ENCODE assay signal across 11 cellular contexts in the genomic region with DNA sequence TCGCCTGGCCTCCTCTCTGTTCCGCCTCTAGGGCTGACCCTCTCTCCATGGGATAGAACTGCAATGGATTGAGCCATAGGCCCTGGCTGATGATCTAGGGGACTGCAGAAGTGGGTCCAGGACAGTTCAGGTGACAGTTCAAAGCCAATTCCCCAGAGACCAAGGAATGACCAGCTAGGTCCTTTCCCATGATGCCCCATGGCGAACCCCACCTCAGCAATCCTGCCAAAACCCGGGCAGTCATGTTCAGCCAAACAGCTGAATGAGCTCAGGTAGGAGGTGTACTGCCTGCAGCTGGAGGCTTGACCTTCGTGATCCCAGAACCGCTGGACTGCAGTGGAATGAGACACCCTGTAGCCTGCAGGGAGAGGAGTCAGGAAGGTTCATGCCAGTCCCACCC. TPM values are rescaled to one million over a fixed set of nuclear protein-coding genes. Genes with fewer than 3 reads are reported as not detected.
DNase-seq lines count a peak whose midpoint lies in the region; ATAC-seq and TF ChIP-seq lines count a peak whose summit lies in the region.
"Not testable (repeated sequence)": the region's sequence is repeated elsewhere in the genome, so short reads cannot be mapped to it uniquely, and the experiment has no call there.
"Had no signal": no experiment of that assay in that cellular context is flagged by ENCODE, and none has a peak within 500 bp of the region (broad histone marks: within the 10 kb centered on the region; RNA-seq: fewer than 3 reads in every experiment).

No MANE protein-coding gene starts in this region.

- H3K4me1 ChIP-seq in RWPE2 (ENCODE audit: insufficient read depth, poor library complexity, severe bottlenecking); lower lobe of right lung; upper lobe of right lung: not testable (repeated sequence)

- not testable (repeated sequence) for H3K4me3 Mint-ChIP-seq in activated CD4-positive, alpha-beta memory T cell treated with anti-CD3 and anti-CD28 coated beads, Interleukin-2, amount 10 ng/mL, durations not matched to agents 7 days and 5 days

- not testable (repeated sequence) for TF ChIP-seq CTCF in RWPE2 (IDR thresholded peaks at IDR 0.05; ENCODE audit: poor library complexity, severe bottlenecking); lower lobe of right lung (IDR thresholded peaks at IDR 0.05); upper lobe of right lung (IDR thresholded peaks at IDR 0.05)

- intact Hi-C loops in Right ventricle myocardium inferior (cut with DNase I); lower lobe of right lung (cut with DNase I); upper lobe of right lung (cut with DNase I): not testable (repeated sequence)

- not testable (repeated sequence) for H3K27ac Mint-ChIP-seq in activated CD4-positive, alpha-beta memory T cell treated with anti-CD3 and anti-CD28 coated beads, Interleukin-2, amount 10 ng/mL, durations not matched to agents 7 days and 5 days

- not testable (repeated sequence) for H3K36me3 Mint-ChIP-seq in activated CD4-positive, alpha-beta memory T cell treated with anti-CD3 and anti-CD28 coated beads, Interleukin-2, amount 10 ng/mL, durations not matched to agents 7 days and 5 days (ENCODE audit: low read depth)

- DNase-seq in RWPE2 (ENCODE audit: low spot score): peak; percentile 38
- DNase-seq in activated CD4-positive, alpha-beta memory T cell treated with anti-CD3 and anti-CD28 coated beads, Interleukin-2, amount 10 ng/mL, durations not matched to agents 7 days and 5 days: peak; percentile 12
- peak; percentile 63 for DNase-seq in activated effector memory CD4-positive, alpha-beta T cell treated with anti-CD3 and anti-CD28 coated beads, Interleukin-2, amount 50 U/mL, for 16 hours
- DNase-seq in Right ventricle myocardium inferior (ENCODE audit: missing footprints): peak; percentile 45
- peak; percentile 25 for DNase-seq in lower lobe of right lung
- DNase-seq in upper lobe of right lung: peak; percentile 20

- CTCF ChIA-PET in activated CD4-positive, alpha-beta memory T cell treated with anti-CD3 and anti-CD28 coated beads, Interleukin-2, amount 10 ng/mL, durations not matched to agents 7 days and 5 days (lab: Charles Lee): not testable (repeated sequence)

- H3K27me3 ChIP-seq in RWPE2 (ENCODE audit: insufficient read depth, poor library complexity, severe bottlenecking); lower lobe of right lung (ENCODE audit: low read depth); upper lobe of right lung: not testable (repeated sequence)

- not testable (repeated sequence) for H3K27me3 Mint-ChIP-seq in activated CD4-positive, alpha-beta memory T cell treated with anti-CD3 and anti-CD28 coated beads, Interleukin-2, amount 10 ng/mL, durations not matched to agents 7 days and 5 days

- POLR2A ChIA-PET in activated CD4-positive, alpha-beta memory T cell treated with anti-CD3 and anti-CD28 coated beads, Interleukin-2, amount 10 ng/mL, durations not matched to agents 7 days and 5 days (lab: Charles Lee): not testable (repeated sequence)

- H3K36me3 ChIP-seq in RWPE2 (ENCODE audit: low read depth); lower lobe of right lung; upper lobe of right lung: not testable (repeated sequence)

- H3K27ac ChIP-seq in RWPE2 (ENCODE audit: poor library complexity, severe bottlenecking); lower lobe of right lung; upper lobe of right lung: not testable (repeated sequence)

- not testable (repeated sequence) for ATAC-seq in RWPE2 (ENCODE audit: low read depth); Right ventricle myocardium inferior; lower lobe of right lung; upper lobe of right lung

- not testable (repeated sequence) for H3K9me3 Mint-ChIP-seq in activated CD4-positive, alpha-beta memory T cell treated with anti-CD3 and anti-CD28 coated beads, Interleukin-2, amount 10 ng/mL, durations not matched to agents 7 days and 5 days

- not testable (repeated sequence) for H3K9me3 ChIP-seq in RWPE2 (ENCODE audit: severe bottlenecking); lower lobe of right lung; upper lobe of right lung

- not testable (repeated sequence) for H3K4me1 Mint-ChIP-seq in activated CD4-positive, alpha-beta memory T cell treated with anti-CD3 and anti-CD28 coated beads, Interleukin-2, amount 10 ng/mL, durations not matched to agents 7 days and 5 days

- not testable (repeated sequence) for H3K4me3 ChIP-seq in RWPE2 (ENCODE audit: severe bottlenecking); lower lobe of right lung; upper lobe of right lung

RNA-seq across cellular contexts. Expression of a gene that starts 17.3 kb away (rescaled TPM):
- not detected for total RNA-seq in activated CD4-positive, alpha-beta memory T cell treated with anti-CD3 and anti-CD28 coated beads, Interleukin-2, amount 10 ng/mL, durations not matched to agents 7 days and 5 days
- total RNA-seq in Right ventricle myocardium inferior (not detected), lower lobe of right lung (not detected), upper lobe of right lung (not detected)
- total RNA-seq: A673; Caco-2; Calu3; CD4-positive, alpha-beta T cell; CD8-positive, alpha-beta T cell had no signal

RNA-seq across cellular contexts. Expression of a gene that starts 23.3 kb away (rescaled TPM):
- total RNA-seq in activated CD4-positive, alpha-beta memory T cell treated with anti-CD3 and anti-CD28 coated beads, Interleukin-2, amount 10 ng/mL, durations not matched to agents 7 days and 5 days: not detected
- total RNA-seq in Right ventricle myocardium inferior (not detected), lower lobe of right lung (not detected), upper lobe of right lung (not detected)
- total RNA-seq: A673; Caco-2; Calu3; CD4-positive, alpha-beta T cell; CD8-positive, alpha-beta T cell had no signal

RNA-seq across cellular contexts. Expression of a gene that starts 37.6 kb away (rescaled TPM):
- not detected for total RNA-seq in activated CD4-positive, alpha-beta memory T cell treated with anti-CD3 and anti-CD28 coated beads, Interleukin-2, amount 10 ng/mL, durations not matched to agents 7 days and 5 days
- not detected for total RNA-seq in Right ventricle myocardium inferior
- not detected for total RNA-seq in lower lobe of right lung
- not detected for total RNA-seq in upper lobe of right lung
- total RNA-seq: A673; Caco-2; Calu3; CD4-positive, alpha-beta T cell; CD8-positive, alpha-beta T cell had no signal

Comparison
In these comparisons a context has a peak if more than half of its experiments do, and no peak if none do; other contexts are left out.
1. DNase-seq: peak in every context shown above with its lines; median percentile 63 in activated effector memory CD4-positive, alpha-beta T cell treated with anti-CD3 and anti-CD28 coated beads, Interleukin-2, amount 50 U/mL, for 16 hours; 45 in Right ventricle myocardium inferior; 38 in RWPE2; 25 in lower lobe of right lung; 20 in upper lobe of right lung; 12 in activated CD4-positive, alpha-beta memory T cell treated with anti-CD3 and anti-CD28 coated beads, Interleukin-2, amount 10 ng/mL, durations not matched to agents 7 days and 5 days.